Comparison of ENCODE assay signal across 2 cellular contexts in the genomic region with DNA sequence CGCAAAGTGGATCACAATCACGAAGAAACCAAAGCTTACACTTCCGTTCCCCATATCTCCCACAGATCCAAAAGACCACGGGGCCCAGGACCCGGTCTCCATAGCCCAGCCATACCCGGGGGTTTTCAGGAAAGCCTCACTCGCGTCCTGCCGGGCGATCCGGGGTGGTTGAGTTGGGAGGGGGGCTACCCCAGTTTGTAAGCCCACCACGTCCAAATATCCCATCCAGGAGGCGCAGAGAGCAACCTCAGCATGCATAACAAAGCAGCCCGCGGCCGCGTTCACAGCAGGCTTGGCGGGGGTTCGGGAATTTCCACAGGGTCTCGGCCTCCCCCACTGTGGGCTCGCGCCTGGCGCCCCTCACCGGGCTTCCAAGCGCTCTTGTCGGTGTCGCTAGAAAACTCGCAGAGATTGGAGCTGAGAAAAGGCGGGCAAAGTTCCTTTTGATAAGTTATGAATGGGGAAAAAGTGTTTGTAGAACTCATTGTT.
TF ChIP-seq lines count a peak whose summit lies in the region.

No MANE protein-coding gene starts in this region.

TF ChIP-seq in K562, 482 proteins besides CTCF, POLR2A, EP300 and RAD21 (continues in another document):
- TF ChIP-seq PTRF (tag; IDR thresholded peaks at IDR 0.05) = no peak
- TF ChIP-seq PHB (CRISPR knock-in tag; IDR thresholded peaks at IDR 0.05) = no peak
- TF ChIP-seq, protein P1, sequence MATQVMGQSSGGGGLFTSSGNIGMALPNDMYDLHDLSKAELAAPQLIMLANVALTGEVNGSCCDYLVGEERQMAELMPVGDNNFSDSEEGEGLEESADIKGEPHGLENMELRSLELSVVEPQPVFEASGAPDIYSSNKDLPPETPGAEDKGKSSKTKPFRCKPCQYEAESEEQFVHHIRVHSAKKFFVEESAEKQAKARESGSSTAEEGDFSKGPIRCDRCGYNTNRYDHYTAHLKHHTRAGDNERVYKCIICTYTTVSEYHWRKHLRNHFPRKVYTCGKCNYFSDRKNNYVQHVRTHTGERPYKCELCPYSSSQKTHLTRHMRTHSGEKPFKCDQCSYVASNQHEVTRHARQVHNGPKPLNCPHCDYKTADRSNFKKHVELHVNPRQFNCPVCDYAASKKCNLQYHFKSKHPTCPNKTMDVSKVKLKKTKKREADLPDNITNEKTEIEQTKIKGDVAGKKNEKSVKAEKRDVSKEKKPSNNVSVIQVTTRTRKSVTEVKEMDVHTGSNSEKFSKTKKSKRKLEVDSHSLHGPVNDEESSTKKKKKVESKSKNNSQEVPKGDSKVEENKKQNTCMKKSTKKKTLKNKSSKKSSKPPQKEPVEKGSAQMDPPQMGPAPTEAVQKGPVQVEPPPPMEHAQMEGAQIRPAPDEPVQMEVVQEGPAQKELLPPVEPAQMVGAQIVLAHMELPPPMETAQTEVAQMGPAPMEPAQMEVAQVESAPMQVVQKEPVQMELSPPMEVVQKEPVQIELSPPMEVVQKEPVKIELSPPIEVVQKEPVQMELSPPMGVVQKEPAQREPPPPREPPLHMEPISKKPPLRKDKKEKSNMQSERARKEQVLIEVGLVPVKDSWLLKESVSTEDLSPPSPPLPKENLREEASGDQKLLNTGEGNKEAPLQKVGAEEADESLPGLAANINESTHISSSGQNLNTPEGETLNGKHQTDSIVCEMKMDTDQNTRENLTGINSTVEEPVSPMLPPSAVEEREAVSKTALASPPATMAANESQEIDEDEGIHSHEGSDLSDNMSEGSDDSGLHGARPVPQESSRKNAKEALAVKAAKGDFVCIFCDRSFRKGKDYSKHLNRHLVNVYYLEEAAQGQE (CRISPR knock-in tag; IDR thresholded peaks at IDR 0.05; ENCODE audit: low read depth) = no peak
- peak in 1 of 2 experiments; percentile 19; a peak in 1 of 4 replicates for TF ChIP-seq ETV6 (IDR thresholded peaks at IDR 0.05; ENCODE audit: borderline replicate concordance in 1 of 2, low read depth in 2 of 2, low read length in 1 of 2)
- TF ChIP-seq ETV6 (CRISPR knock-in tag; IDR thresholded peaks at IDR 0.05; ENCODE audit: borderline replicate concordance) = no peak
- TF ChIP-seq NUFIP1 (IDR thresholded peaks at IDR 0.05; ENCODE audit: partially characterized antibody) = no peak
- no peak for TF ChIP-seq HEY1 (CRISPR knock-in tag; IDR thresholded peaks at IDR 0.05; ENCODE audit: borderline replicate concordance)
- TF ChIP-seq ZNF408 (CRISPR knock-in tag; IDR thresholded peaks at IDR 0.05; ENCODE audit: low read depth) = no peak
- TF ChIP-seq, protein P2, sequence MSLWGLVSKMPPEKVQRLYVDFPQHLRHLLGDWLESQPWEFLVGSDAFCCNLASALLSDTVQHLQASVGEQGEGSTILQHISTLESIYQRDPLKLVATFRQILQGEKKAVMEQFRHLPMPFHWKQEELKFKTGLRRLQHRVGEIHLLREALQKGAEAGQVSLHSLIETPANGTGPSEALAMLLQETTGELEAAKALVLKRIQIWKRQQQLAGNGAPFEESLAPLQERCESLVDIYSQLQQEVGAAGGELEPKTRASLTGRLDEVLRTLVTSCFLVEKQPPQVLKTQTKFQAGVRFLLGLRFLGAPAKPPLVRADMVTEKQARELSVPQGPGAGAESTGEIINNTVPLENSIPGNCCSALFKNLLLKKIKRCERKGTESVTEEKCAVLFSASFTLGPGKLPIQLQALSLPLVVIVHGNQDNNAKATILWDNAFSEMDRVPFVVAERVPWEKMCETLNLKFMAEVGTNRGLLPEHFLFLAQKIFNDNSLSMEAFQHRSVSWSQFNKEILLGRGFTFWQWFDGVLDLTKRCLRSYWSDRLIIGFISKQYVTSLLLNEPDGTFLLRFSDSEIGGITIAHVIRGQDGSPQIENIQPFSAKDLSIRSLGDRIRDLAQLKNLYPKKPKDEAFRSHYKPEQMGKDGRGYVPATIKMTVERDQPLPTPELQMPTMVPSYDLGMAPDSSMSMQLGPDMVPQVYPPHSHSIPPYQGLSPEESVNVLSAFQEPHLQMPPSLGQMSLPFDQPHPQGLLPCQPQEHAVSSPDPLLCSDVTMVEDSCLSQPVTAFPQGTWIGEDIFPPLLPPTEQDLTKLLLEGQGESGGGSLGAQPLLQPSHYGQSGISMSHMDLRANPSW (CRISPR knock-in tag; IDR thresholded peaks at IDR 0.05) = peak; percentile 87; the same call in 1 of the 2 replicates
- TF ChIP-seq, protein P3, sequence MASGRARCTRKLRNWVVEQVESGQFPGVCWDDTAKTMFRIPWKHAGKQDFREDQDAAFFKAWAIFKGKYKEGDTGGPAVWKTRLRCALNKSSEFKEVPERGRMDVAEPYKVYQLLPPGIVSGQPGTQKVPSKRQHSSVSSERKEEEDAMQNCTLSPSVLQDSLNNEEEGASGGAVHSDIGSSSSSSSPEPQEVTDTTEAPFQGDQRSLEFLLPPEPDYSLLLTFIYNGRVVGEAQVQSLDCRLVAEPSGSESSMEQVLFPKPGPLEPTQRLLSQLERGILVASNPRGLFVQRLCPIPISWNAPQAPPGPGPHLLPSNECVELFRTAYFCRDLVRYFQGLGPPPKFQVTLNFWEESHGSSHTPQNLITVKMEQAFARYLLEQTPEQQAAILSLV (tag; IDR thresholded peaks at IDR 0.05) = no peak
- TF ChIP-seq SETDB1 (IDR thresholded peaks at IDR 0.05; ENCODE audit: low read length) = no peak
- no peak for TF ChIP-seq ZNF174 (CRISPR knock-in tag; IDR thresholded peaks at IDR 0.05)
- TF ChIP-seq MCM7 (IDR thresholded peaks at IDR 0.05) = no peak
- TF ChIP-seq ZNF507 (tag; conservative IDR thresholded peaks at IDR 0.05) = no peak
- TF ChIP-seq ZNF436 (CRISPR knock-in tag; IDR thresholded peaks at IDR 0.05) = no peak
- no peak for TF ChIP-seq ZNF766 (CRISPR knock-in tag; conservative IDR thresholded peaks at IDR 0.05)
- no peak for TF ChIP-seq ZNF23 (CRISPR knock-in tag; IDR thresholded peaks at IDR 0.05)
- TF ChIP-seq, protein P4, sequence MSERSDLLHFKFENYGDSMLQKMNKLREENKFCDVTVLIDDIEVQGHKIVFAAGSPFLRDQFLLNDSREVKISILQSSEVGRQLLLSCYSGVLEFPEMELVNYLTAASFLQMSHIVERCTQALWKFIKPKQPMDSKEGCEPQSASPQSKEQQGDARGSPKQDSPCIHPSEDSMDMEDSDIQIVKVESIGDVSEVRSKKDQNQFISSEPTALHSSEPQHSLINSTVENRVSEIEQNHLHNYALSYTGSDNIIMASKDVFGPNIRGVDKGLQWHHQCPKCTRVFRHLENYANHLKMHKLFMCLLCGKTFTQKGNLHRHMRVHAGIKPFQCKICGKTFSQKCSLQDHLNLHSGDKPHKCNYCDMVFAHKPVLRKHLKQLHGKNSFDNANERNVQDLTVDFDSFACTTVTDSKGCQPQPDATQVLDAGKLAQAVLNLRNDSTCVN (CRISPR knock-in tag; IDR thresholded peaks at IDR 0.05) = no peak
- no peak for TF ChIP-seq ZKSCAN3 (CRISPR knock-in tag; IDR thresholded peaks at IDR 0.05)

TF ChIP-seq in HEK293T, 16 proteins besides CTCF, POLR2A, EP300 and RAD21:
- no peak for TF ChIP-seq SP1 (IDR thresholded peaks at IDR 0.05)
- no peak for TF ChIP-seq ZNF384 (IDR thresholded peaks at IDR 0.05)
- no peak for TF ChIP-seq CTBP1 (IDR thresholded peaks at IDR 0.05; ENCODE audit: borderline replicate concordance)
- no peak for TF ChIP-seq HDGF (IDR thresholded peaks at IDR 0.05; ENCODE audit: borderline replicate concordance)
- no peak for TF ChIP-seq NFRKB (IDR thresholded peaks at IDR 0.05)
- no peak for TF ChIP-seq SUZ12 (IDR thresholded peaks at IDR 0.05)
- TF ChIP-seq, protein P5, sequence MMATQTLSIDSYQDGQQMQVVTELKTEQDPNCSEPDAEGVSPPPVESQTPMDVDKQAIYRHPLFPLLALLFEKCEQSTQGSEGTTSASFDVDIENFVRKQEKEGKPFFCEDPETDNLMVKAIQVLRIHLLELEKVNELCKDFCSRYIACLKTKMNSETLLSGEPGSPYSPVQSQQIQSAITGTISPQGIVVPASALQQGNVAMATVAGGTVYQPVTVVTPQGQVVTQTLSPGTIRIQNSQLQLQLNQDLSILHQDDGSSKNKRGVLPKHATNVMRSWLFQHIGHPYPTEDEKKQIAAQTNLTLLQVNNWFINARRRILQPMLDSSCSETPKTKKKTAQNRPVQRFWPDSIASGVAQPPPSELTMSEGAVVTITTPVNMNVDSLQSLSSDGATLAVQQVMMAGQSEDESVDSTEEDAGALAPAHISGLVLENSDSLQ (IDR thresholded peaks at IDR 0.05) = no peak
- TF ChIP-seq ELF4 (IDR thresholded peaks at IDR 0.05) = no peak
- TF ChIP-seq BHLHE40 (IDR thresholded peaks at IDR 0.05; ENCODE audit: borderline replicate concordance) = no peak
- no peak for TF ChIP-seq FOXA1 (IDR thresholded peaks at IDR 0.05)
- no peak for TF ChIP-seq ARNT (IDR thresholded peaks at IDR 0.05)
